8 cellular contexts compared by ENCODE assay signal in genomic region chr3:48088749-48089466, GRCh38.
A peak's percentile ranks its signal among the peaks of the same experiment; 100 is the strongest.
DNase-seq lines count a peak whose midpoint lies in the region; TF ChIP-seq lines count a peak whose summit lies in the region.

No MANE protein-coding gene starts in this region.

- H2BK5ac ChIP-seq in H9 (ENCODE audit: insufficient read length, low read length), result no peak overlapping the region

- H3K36me3 ChIP-seq in ES-I3 (ENCODE audit: insufficient read depth, low read length) (no peaks in the 10 kb centered on the region), MG63 (peaks cover 11% of the 10 kb centered on the region), stomach (peaks cover 0 to 2% (median under 1%) of the 10 kb centered on the region in 4 donors)

- H4K20me1 ChIP-seq in H9 (ENCODE audit: control insufficient read depth, insufficient read depth, insufficient read length), result no peaks in the 10 kb centered on the region

- no peak for TF ChIP-seq EP300 in stomach (IDR thresholded peaks at IDR 0.05)

- H3K27me3 Mint-ChIP-seq in H9 (ENCODE audit: low read depth), result no peaks in the 10 kb centered on the region; the same call in 1 of the 2 replicates
- no peaks in the 10 kb centered on the region for H3K27me3 Mint-ChIP-seq in neural crest cell (ENCODE audit: low read depth)

- no peak overlapping the region for H2BK20ac ChIP-seq in H9 (ENCODE audit: low read depth, low read length, poor library complexity, severe bottlenecking)

- H3K27ac ChIP-seq in H9 (ENCODE audit: insufficient read length, low read depth, low read length) (no peak overlapping the region), stomach (peak overlapping the region; percentile 97 to 99 (median 99))

- no peak overlapping the region for H4K5ac ChIP-seq in H9 (ENCODE audit: insufficient read length, low read depth, low read length)

- peak overlapping the region; percentile 96 to 99 for H3K4me3 Mint-ChIP-seq in H9
- H3K4me3 Mint-ChIP-seq in neural crest cell, result peak overlapping the region; percentile 99

- H3K4me1 ChIP-seq in ES-I3 (ENCODE audit: insufficient read depth, low read length) (peaks cover 11% of the 10 kb centered on the region), H9 (ENCODE audit: insufficient read depth, low read length) (no peaks in the 10 kb centered on the region; the same call in 1 of the 2 replicates), stomach (peaks cover 19 to 53% (median 33%) of the 10 kb centered on the region in 4 donors)

- peak overlapping the region; percentile 98 for H3K14ac ChIP-seq in H9 (ENCODE audit: insufficient read depth, low read length)

- H3K23me2 ChIP-seq in H9 (ENCODE audit: insufficient read length, low read depth, low read length, poor library complexity, severe bottlenecking), result peaks cover 6% of the 10 kb centered on the region

- H3K4me2 ChIP-seq in H9 (ENCODE audit: insufficient read depth, insufficient read length, low read length), result peak overlapping the region; percentile 72

- no peak overlapping the region for H3T11ph ChIP-seq in H9 (ENCODE audit: low read length)

- peaks cover 3% of the 10 kb centered on the region for H3K79me1 ChIP-seq in H9 (ENCODE audit: insufficient read depth, low read depth, low read length, poor library complexity, severe bottlenecking)

- peaks cover 24% of the 10 kb centered on the region; the same call in 1 of the 2 replicates for H3K79me2 ChIP-seq in H9 (ENCODE audit: insufficient read depth, low read length)

- no peak overlapping the region for H3K23ac ChIP-seq in H9 (ENCODE audit: insufficient read length, low read depth, low read length)

- H4K8ac ChIP-seq in H9 (replicated peaks; ENCODE audit: insufficient read length, low read depth, low read length), result no peak overlapping the region

- H3K9ac ChIP-seq in ES-I3 (ENCODE audit: low read depth, low read length) (peak overlapping the region; percentile 97), H9 (ENCODE audit: extremely low read depth, insufficient read length, low read length) (peak overlapping the region; percentile 67)

- no peak overlapping the region for H3K56ac ChIP-seq in H9 (ENCODE audit: insufficient read length, low read depth, low read length)

- no peak overlapping the region for H4K91ac ChIP-seq in H9 (ENCODE audit: insufficient read length, low read depth, low read length)

- peak overlapping the region; percentile 41 for H2BK120ac ChIP-seq in H9 (ENCODE audit: low read depth, low read length, poor library complexity, severe bottlenecking)

- intact Hi-C loops in stomach (cut with DNase I; ENCODE audit: low total_unique reads), result no loop called here

- H3K4me3 ChIP-seq in MG63 (peak overlapping the region; percentile 85), foreskin fibroblast (ENCODE audit: low read depth in 1 of 2, low read length in 2 of 2) (peak overlapping the region; percentile 73 to 86), stomach (peak overlapping the region; percentile 76 to 100 (median 92))

- peak; percentile 27; the same call in 1 of the 3 replicates for TF ChIP-seq CTCF in H9 (conservative IDR thresholded peaks at IDR 0.05)
- no peak for TF ChIP-seq CTCF in foreskin fibroblast (IDR thresholded peaks at IDR 0.05; ENCODE audit: low read depth, low read length)
- no peak for TF ChIP-seq CTCF in neural crest cell (conservative IDR thresholded peaks at IDR 0.05)
- TF ChIP-seq CTCF in stomach (IDR thresholded peaks at IDR 0.05), result no peak

- no peaks in the 10 kb centered on the region for H3K9me3 Mint-ChIP-seq in H9
- no peaks in the 10 kb centered on the region for H3K9me3 Mint-ChIP-seq in neural crest cell

- H3K36me3 Mint-ChIP-seq in H9 (ENCODE audit: insufficient read depth in 1 of 3, low read depth in 3 of 3) (peaks cover 8 to 9% (median 9%) of the 10 kb centered on the region in 3 experiments; a peak in 6 of 7 replicates), neural crest cell (ENCODE audit: low read depth) (no peaks in the 10 kb centered on the region)

- no CpG with 5 or more reads among the region's 79 CpGs for whole genome bisulfite sequencing in H9 (ENCODE audit: extremely low coverage, insufficient read length, low lambda C conversion rate)
- 0 to 2% (median 0%) methylated on average over 35 to 79 of the region's 79 CpGs for WGBS in stomach, 5 donors

- H3K4me1 Mint-ChIP-seq in H9, result peaks cover 24 to 30% of the 10 kb centered on the region in 2 experiments
- H3K4me1 Mint-ChIP-seq in neural crest cell, result peaks cover 44% of the 10 kb centered on the region

- H2BK12ac ChIP-seq in H9 (ENCODE audit: insufficient read length, low read depth, low read length), result no peak overlapping the region

- H3K9me3 ChIP-seq in ES-I3 (ENCODE audit: control insufficient read depth, insufficient read depth, low read length), result no peaks in the 10 kb centered on the region
- no peaks in the 10 kb centered on the region for H3K9me3 ChIP-seq in H9 (ENCODE audit: control insufficient read depth, low read depth, low read length)
- H3K9me3 ChIP-seq in MG63, result no peaks in the 10 kb centered on the region
- no peaks in the 10 kb centered on the region for H3K9me3 ChIP-seq in stomach

- DNase-seq in H9 (peak; percentile 98), MG63 (peak; percentile 95), SHP77 (lab: John Stamatoyannopoulos, UW) (peak; percentile 92 to 94), activated gamma-delta T cell treated with Interleukin-2 at 50 U/mL for 16 hours (peak; percentile 91), foreskin fibroblast (peak; percentile 98 to 99), neural crest cell (ENCODE audit: low read depth, low spot score) (peak; percentile 89), stomach (peak; percentile 97)

- no peak overlapping the region for H2AK5ac ChIP-seq in H9 (ENCODE audit: insufficient read length, low read length)

- H3K4ac ChIP-seq in H9 (ENCODE audit: low read depth, low read length), result no peak overlapping the region

- peak in 2 of 4 donors; percentile 38 to 82 for TF ChIP-seq POLR2A in stomach (IDR thresholded peaks at IDR 0.05)

- H2BK15ac ChIP-seq in H9 (ENCODE audit: low read depth, low read length), result no peak overlapping the region

- H3K27ac Mint-ChIP-seq in H9 (peak overlapping the region; percentile 98 to 100 (median 99)), neural crest cell (ENCODE audit: unreplicated experiment) (peak overlapping the region; percentile 100)

- peak overlapping the region; percentile 96 for H3K18ac ChIP-seq in H9 (ENCODE audit: insufficient read length, low read depth, low read length)

- H3K27me3 ChIP-seq in H9 (ENCODE audit: insufficient read depth, low read length) (no peaks in the 10 kb centered on the region), MG63 (no peaks in the 10 kb centered on the region), stomach (no peaks in the 10 kb centered on the region)

- H2AFZ ChIP-seq in H9 (ENCODE audit: low read length), result no peak overlapping the region
